Comparison of ENCODE assay signal across 12 cellular contexts in genomic region chr11:72673943-72674828, GRCh38. TPM values are rescaled to one million over a fixed set of nuclear protein-coding genes. Genes with fewer than 3 reads are reported as not detected.
DNase-seq lines count a peak whose midpoint lies in the region; ATAC-seq and TF ChIP-seq lines count a peak whose summit lies in the region.
"Had no signal": no experiment of that assay in that cellular context is flagged by ENCODE, and none has a peak within 500 bp of the region (broad histone marks: within the 10 kb centered on the region; RNA-seq: fewer than 3 reads in every experiment).

TSS of gene PDE2A (minus strand) at chr11:72674422. CDS start at chr11:72674207, 215 bp downstream.

- H3K27me3 ChIP-seq in mesendoderm (ENCODE audit: insufficient read depth, low read length, poor library complexity) = no peaks in the 10 kb centered on the region
- peaks cover 36% of the 10 kb centered on the region for H3K27me3 ChIP-seq in CD8-positive, alpha-beta T cell (ENCODE audit: insufficient read depth, low read length)

- no peak within 1 kb of the TSS for H2BK15ac ChIP-seq in mesendoderm (replicated peaks; ENCODE audit: low read depth)

- H4K5ac ChIP-seq in mesendoderm (ENCODE audit: low read length) = no peak within 1 kb of the TSS

- no peak within 1 kb of the TSS for H3K4me3 ChIP-seq in mesendoderm (ENCODE audit: low read length)
- no peak within 1 kb of the TSS for H3K4me3 ChIP-seq in CD8-positive, alpha-beta T cell (ENCODE audit: low read depth, low read length)

- peak within 1 kb of the TSS; percentile 87 for H2AK5ac ChIP-seq in mesendoderm (ENCODE audit: low read length)

- peak; percentile 75 for DNase-seq in DMS 273 (lab: John Stamatoyannopoulos, UW; ENCODE audit: unreplicated experiment)
- no peak for DNase-seq in DMS 273 treated with DMSO at 0.1 percent for 48 hours (lab: John Stamatoyannopoulos, UW)
- peak; percentile 71 for DNase-seq in ecto neural progenitor cell (ENCODE audit: low spot score)
- peak; percentile 79 for DNase-seq in mesendoderm
- DNase-seq in ureter (ENCODE audit: low spot score) = no peak
- no peak for DNase-seq in CD8-positive, alpha-beta T cell
- DNase-seq in NCI-H1930 (lab: John Stamatoyannopoulos, UW) = no peak
- DNase-seq: activated CD8-positive, alpha-beta memory T cell treated with anti-CD3 and anti-CD28 coated beads, Interleukin-2, amount 50 U/mL, for 4 hours; NCI-H1436 treated with DMSO at 0.1 percent for 48 hours had no signal

- H2BK5ac ChIP-seq in mesendoderm (ENCODE audit: low read length) = peak within 1 kb of the TSS; percentile 98

- no peaks in the 10 kb centered on the region for H3K36me3 Mint-ChIP-seq in CD8-positive, alpha-beta T cell

- H3K27ac ChIP-seq in mesendoderm (ENCODE audit: low read depth, low read length) = peak within 1 kb of the TSS; percentile 77
- no peak within 1 kb of the TSS for H3K27ac ChIP-seq in CD8-positive, alpha-beta T cell (ENCODE audit: low read depth, low read length)
- H3K27ac ChIP-seq: 22Rv1 had no signal

- H3K4ac ChIP-seq in mesendoderm (ENCODE audit: low read depth, low read length) = no peak within 1 kb of the TSS

- H3K56ac ChIP-seq in mesendoderm (ENCODE audit: low read length) = peak within 1 kb of the TSS; percentile 89

- POLR2A ChIA-PET in CD8-positive, alpha-beta T cell (lab: Charles Lee) = no interaction called here

- no peak within 1 kb of the TSS for H3K27ac Mint-ChIP-seq in CD8-positive, alpha-beta T cell

- H3K79me2 ChIP-seq in mesendoderm (ENCODE audit: control insufficient read depth, insufficient read depth, low read length) = no peaks in the 10 kb centered on the region

- H3K36me3 ChIP-seq in mesendoderm (ENCODE audit: control insufficient read depth, insufficient read depth, low read length) = no peaks in the 10 kb centered on the region
- no peaks in the 10 kb centered on the region for H3K36me3 ChIP-seq in CD8-positive, alpha-beta T cell (ENCODE audit: insufficient read depth, low read length)

- H3K4me1 Mint-ChIP-seq in CD8-positive, alpha-beta T cell (ENCODE audit: low read depth) = peaks cover 19% of the 10 kb centered on the region

- WGBS in mesendoderm (ENCODE audit: extremely low coverage, insufficient coverage, low lambda C conversion rate) = no CpG with 5 or more reads among the region's 21 CpGs

- peaks cover 20% of the 10 kb centered on the region for H3K4me1 ChIP-seq in mesendoderm (ENCODE audit: control insufficient read depth, low read depth, low read length)
- H3K4me1 ChIP-seq in CD8-positive, alpha-beta T cell (ENCODE audit: insufficient read depth, low read length) = peaks cover 12% of the 10 kb centered on the region

- H3K27me3 Mint-ChIP-seq in CD8-positive, alpha-beta T cell (ENCODE audit: low read depth) = peaks cover 51% of the 10 kb centered on the region

- TF ChIP-seq CTCF in CD8-positive, alpha-beta T cell (IDR thresholded peaks at IDR 0.05) = no peak

- H3K18ac ChIP-seq in mesendoderm (ENCODE audit: low read length) = no peak within 1 kb of the TSS

- peak within 1 kb of the TSS; percentile 6 for H3K23ac ChIP-seq in mesendoderm (ENCODE audit: low read length)

- H3K9me3 Mint-ChIP-seq in CD8-positive, alpha-beta T cell = no peaks in the 10 kb centered on the region

- no peak within 1 kb of the TSS for H3K4me3 Mint-ChIP-seq in CD8-positive, alpha-beta T cell

- no peak within 1 kb of the TSS for H2BK120ac ChIP-seq in mesendoderm (ENCODE audit: low read depth, low read length)

- H3K9me3 ChIP-seq in CD8-positive, alpha-beta T cell (ENCODE audit: low read length) = no peaks in the 10 kb centered on the region

- H3K79me1 ChIP-seq in mesendoderm (ENCODE audit: low read length) = no peaks in the 10 kb centered on the region

- CTCF ChIA-PET in CD8-positive, alpha-beta T cell (lab: Charles Lee) = interaction anchor here (2.3 kb wide), 1 partner anchor 10 kb away, joined by 15 read pairs; no protein-coding TSS in a partner anchor

- H3K9ac ChIP-seq in mesendoderm (ENCODE audit: low read length) = peak within 1 kb of the TSS; percentile 49

- H3K4me2 ChIP-seq in mesendoderm (ENCODE audit: low read length) = peak within 1 kb of the TSS; percentile 57

- no peak within 1 kb of the TSS for H4K8ac ChIP-seq in mesendoderm (ENCODE audit: low read depth, low read length)

- no peak for ATAC-seq in CD8-positive, alpha-beta T cell
- ATAC-seq in HG03196 (IDR thresholded peaks at IDR 0.05; ENCODE audit: unreplicated experiment) = no peak

- intact Hi-C loops in CD8-positive, alpha-beta T cell (cut with DNase I, micrococcal nuclease) = no loop called here

RNA-seq across cellular contexts. Expression of gene PDE2A, which starts in this region (rescaled TPM):
- 3.9 TPM for polyA plus RNA-seq in mesendoderm (2013, experiment 1 of 2)
- polyA plus RNA-seq in mesendoderm (2013, experiment 2 of 2) = 4.0 TPM
- 49.6 TPM for total RNA-seq in ureter
- total RNA-seq in CD8-positive, alpha-beta T cell = 1 to 10 TPM; 3.8 to 4.2 TPM
- total RNA-seq: chondrocyte had no signal

Comparison
In these comparisons a context has a peak if more than half of its experiments do, and no peak if none do; other contexts are left out.
1. DNase-seq: peak in DMS 273 (single experiment), ecto neural progenitor cell (single experiment) and mesendoderm (single experiment); none in DMS 273 treated with DMSO at 0.1 percent for 48 hours (single experiment), ureter (single experiment), CD8-positive, alpha-beta T cell (0 of 7) and NCI-H1930 (0 of 2).